ENCODE assay signal across 18 cellular contexts in genomic region chr5:110734101-110734500, GRCh38. TPM values are rescaled to one million over a fixed set of nuclear protein-coding genes. Genes with fewer than 3 reads are reported as not detected.
DNase-seq lines count a peak whose midpoint lies in the region.
"Had no signal": no experiment of that assay in that cellular context is flagged by ENCODE, and none has a peak within 500 bp of the region (broad histone marks: within the 10 kb centered on the region; RNA-seq: fewer than 3 reads in every experiment).

No MANE protein-coding gene starts in this region.

- peaks cover 4% of the 10 kb centered on the region; the same call in 1 of the 2 replicates for H3K4me1 ChIP-seq in HAP-1
- peaks cover 4% of the 10 kb centered on the region for H3K4me1 ChIP-seq in effector memory CD4-positive, alpha-beta T cell (ENCODE audit: control insufficient read depth, insufficient read depth, low read length, poor library complexity, severe bottlenecking)
- H3K4me1 ChIP-seq: A549, Caco-2 had no signal

- H3K27ac ChIP-seq in effector memory CD4-positive, alpha-beta T cell (ENCODE audit: insufficient read depth, low read length, poor library complexity, severe bottlenecking) = no peak overlapping the region
- H3K27ac ChIP-seq: 22Rv1; A549; BLaER1 treated with 17β-estradiol and CSF1 and Interleukin-3, amounts not matched to agents 10 nM and 100 nM; C4-2B had no signal

- no peaks in the 10 kb centered on the region for H3K36me3 ChIP-seq in HAP-1 (replicated peaks)
- H3K36me3 ChIP-seq in effector memory CD4-positive, alpha-beta T cell (ENCODE audit: control insufficient read depth, insufficient read depth, low read length) = no peaks in the 10 kb centered on the region
- H3K36me3 ChIP-seq: BLaER1 treated with 17β-estradiol and CSF1 and Interleukin-3, amounts not matched to agents 10 nM and 100 nM had no signal

- H3K9me3 Mint-ChIP-seq in activated naive CD4-positive, alpha-beta T cell treated with anti-CD3 and anti-CD28 coated beads, Interleukin-2, amount 10 ng/mL, durations not matched to agents 7 days and 5 days = no peaks in the 10 kb centered on the region
- H3K9me3 Mint-ChIP-seq: CD4-positive, alpha-beta T cell; CD8-positive, alpha-beta T cell had no signal

- in situ Hi-C loops in HAP-1 (cut with MboI; ENCODE audit: low sequenced_read_pairs) = no loop called here

- no peak overlapping the region for H3K4me3 Mint-ChIP-seq in activated naive CD4-positive, alpha-beta T cell treated with anti-CD3 and anti-CD28 coated beads, Interleukin-2, amount 10 ng/mL, durations not matched to agents 7 days and 5 days
- H3K4me3 Mint-ChIP-seq: B cell; CD4-positive, alpha-beta T cell; CD8-positive, alpha-beta T cell had no signal

- peaks cover 10% of the 10 kb centered on the region for H3K27me3 Mint-ChIP-seq in activated naive CD4-positive, alpha-beta T cell treated with anti-CD3 and anti-CD28 coated beads, Interleukin-2, amount 10 ng/mL, durations not matched to agents 7 days and 5 days

- CTCF ChIA-PET in activated naive CD4-positive, alpha-beta T cell treated with anti-CD3 and anti-CD28 coated beads, Interleukin-2, amount 10 ng/mL, durations not matched to agents 7 days and 5 days (lab: Charles Lee) = interaction anchor here (0.6 kb wide), 1 partner anchor 732 kb away, joined by 3 read pairs; no protein-coding TSS in a partner anchor

- H3K4me3 ChIP-seq in HAP-1 = no peak overlapping the region
- no peak overlapping the region for H3K4me3 ChIP-seq in effector memory CD4-positive, alpha-beta T cell (ENCODE audit: insufficient read depth, low read depth, low read length, poor library complexity, severe bottlenecking)
- H3K4me3 ChIP-seq: A549; BLaER1 treated with 17β-estradiol and CSF1 and Interleukin-3, amounts not matched to agents 10 nM and 100 nM; GM12878 had no signal

- DNase-seq in activated naive CD4-positive, alpha-beta T cell treated with anti-CD3 and anti-CD28 coated beads, Interleukin-2, amount 10 ng/mL, durations not matched to agents 7 days and 5 days = no peak
- DNase-seq in activated naive CD4-positive, alpha-beta T cell treated with Interleukin-2 at 50 U/mL for 16 hours = no peak
- DNase-seq in cerebellum (ENCODE audit: low spot score) (peak; percentile 73), HAP-1 (ENCODE audit: low spot score in 2 of 2) (no peak)
- no peak for DNase-seq in effector memory CD4-positive, alpha-beta T cell
- DNase-seq: AML-193; Caco-2; Calu3; CD4-positive, alpha-beta T cell; CD8-positive, alpha-beta T cell; DMS79 treated with DMSO at 0.1 percent for 48 hours; GDM1 had no signal

- no peaks in the 10 kb centered on the region for H3K36me3 Mint-ChIP-seq in activated naive CD4-positive, alpha-beta T cell treated with anti-CD3 and anti-CD28 coated beads, Interleukin-2, amount 10 ng/mL, durations not matched to agents 7 days and 5 days

- peaks cover 4% of the 10 kb centered on the region; the same call in 1 of the 2 replicates for H3K27me3 ChIP-seq in HAP-1 (ENCODE audit: low read depth)
- no peaks in the 10 kb centered on the region for H3K27me3 ChIP-seq in effector memory CD4-positive, alpha-beta T cell (replicated peaks; ENCODE audit: control insufficient read depth, insufficient read depth, low read length, poor library complexity, severe bottlenecking)
- H3K27me3 ChIP-seq: BLaER1 treated with 17β-estradiol and CSF1 and Interleukin-3, amounts not matched to agents 10 nM and 100 nM had no signal

- peak overlapping the region; percentile 30 for H3K27ac Mint-ChIP-seq in activated naive CD4-positive, alpha-beta T cell treated with anti-CD3 and anti-CD28 coated beads, Interleukin-2, amount 10 ng/mL, durations not matched to agents 7 days and 5 days
- H3K27ac Mint-ChIP-seq: B cell; CD4-positive, alpha-beta T cell; CD8-positive, alpha-beta T cell had no signal

- no peaks in the 10 kb centered on the region; the same call in 1 of the 2 replicates for H3K9me3 ChIP-seq in HAP-1
- H3K9me3 ChIP-seq in effector memory CD4-positive, alpha-beta T cell (ENCODE audit: control insufficient read depth, low read length) = no peaks in the 10 kb centered on the region
- H3K9me3 ChIP-seq: A549, Caco-2 had no signal

- H3K4me1 Mint-ChIP-seq in activated naive CD4-positive, alpha-beta T cell treated with anti-CD3 and anti-CD28 coated beads, Interleukin-2, amount 10 ng/mL, durations not matched to agents 7 days and 5 days = peaks cover 14% of the 10 kb centered on the region

RNA-seq across cellular contexts. Expression of gene SLC25A46, which starts 4.7 kb away (rescaled TPM):
- total RNA-seq in cerebellum = 108 TPM

RNA-seq across cellular contexts. Expression of gene TMEM232, which starts 7.6 kb away (rescaled TPM):
- total RNA-seq in cerebellum = 27.9 TPM
